In the genomic region with DNA sequence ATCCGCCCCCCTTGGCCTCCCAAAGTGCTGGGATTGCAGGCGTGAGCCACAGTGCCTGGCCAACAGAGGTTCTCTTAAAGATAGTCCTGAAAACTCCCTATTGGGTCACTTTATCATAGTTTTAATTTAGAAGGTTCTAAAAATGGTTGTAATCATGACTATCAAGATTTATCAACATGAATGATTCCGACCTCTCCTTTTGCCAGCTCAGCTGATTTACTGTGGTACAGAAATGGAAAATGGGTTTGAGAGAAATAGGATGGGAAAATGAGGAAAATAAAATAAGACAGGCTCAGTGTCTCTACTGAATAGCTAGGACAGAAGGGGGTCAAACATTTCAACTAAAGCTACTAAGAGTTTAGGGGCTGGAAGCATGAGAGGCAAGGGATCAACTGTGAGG, we compare ENCODE assay signal across 20 cellular contexts.
"Had no signal": no experiment of that assay in that cellular context is flagged by ENCODE, and none has a peak within 500 bp of the region (broad histone marks: within the 10 kb centered on the region; RNA-seq: fewer than 3 reads in every experiment).

No MANE protein-coding gene starts in this region.

- DNase-seq: activated CD4-positive, alpha-beta T cell treated with anti-CD3 and anti-CD28 coated beads, Interleukin-2, amount 50 U/mL, for 1 hour; activated CD8-positive, alpha-beta memory T cell treated with anti-CD3 and anti-CD28 coated beads, Interleukin-2, amount 10 ng/mL, durations not matched to agents 7 days and 5 days; activated CD8-positive, alpha-beta T cell treated with anti-CD3 and anti-CD28 coated beads for 36 hours; activated effector memory CD4-positive, alpha-beta T cell treated with anti-CD3 and anti-CD28 coated beads, Interleukin-2, amount 50 U/mL, for 16 hours; activated naive CD4-positive, alpha-beta T cell treated with anti-CD3 and anti-CD28 coated beads for 36 hours; activated T-cell treated with anti-CD3 and anti-CD28 coated beads for 4 hours; central memory CD4-positive, alpha-beta T cell; foreskin keratinocyte; heart right ventricle; pancreas; psoas muscle; stimulated activated CD4-positive, alpha-beta T cell treated with anti-CD3 and anti-CD28 coated beads, Interleukin-1b, Interleukin-23, amount 100 ng/mL, for 48 hours; stimulated activated naive CD4-positive, alpha-beta T cell treated with Interleukin-2 at 50 U/mL for 16 hours; T-helper 2 cell had no signal

- H3K9me3 ChIP-seq: breast epithelium, esophagus muscularis mucosa, heart right ventricle, pancreas, psoas muscle, tibial nerve had no signal

- H3K4me1 ChIP-seq: breast epithelium, esophagus muscularis mucosa, foreskin keratinocyte, psoas muscle, tibial nerve had no signal

- H3K4me3 ChIP-seq: breast epithelium, esophagus muscularis mucosa, heart right ventricle, pancreas, psoas muscle, smooth muscle cell, tibial nerve had no signal

- H3K27me3 Mint-ChIP-seq: activated CD8-positive, alpha-beta memory T cell treated with anti-CD3 and anti-CD28 coated beads, Interleukin-2, amount 10 ng/mL, durations not matched to agents 7 days and 5 days; activated CD8-positive, alpha-beta T cell treated with anti-CD3 and anti-CD28 coated beads for 36 hours; natural killer cell treated with Interleukin-12 subunit alpha and Interleukin-12 subunit beta and Interleukin-15 and Interleukin-18, amount 100 ng/mL, for 72 hours had no signal

- H3K4me1 Mint-ChIP-seq: activated CD8-positive, alpha-beta memory T cell treated with anti-CD3 and anti-CD28 coated beads, Interleukin-2, amount 10 ng/mL, durations not matched to agents 7 days and 5 days had no signal

- H3K27me3 ChIP-seq: breast epithelium, esophagus muscularis mucosa, foreskin keratinocyte, heart right ventricle, pancreas, tibial nerve had no signal

- H3K4me3 Mint-ChIP-seq: activated CD8-positive, alpha-beta memory T cell treated with anti-CD3 and anti-CD28 coated beads, Interleukin-2, amount 10 ng/mL, durations not matched to agents 7 days and 5 days; activated CD8-positive, alpha-beta T cell treated with anti-CD3 and anti-CD28 coated beads for 36 hours; activated naive CD4-positive, alpha-beta T cell treated with anti-CD3 and anti-CD28 coated beads for 36 hours; activated T-helper 1 cell treated with anti-CD3 and anti-CD28 coated beads, Interleukin-12 subunit alpha, Interleukin-12 subunit beta, Interleukin-2, Interleukin-4 antibody, amounts not matched to agents 30 ng/mL and 10 ng/mL and 1 ng/mL, durations not matched to agents 14 hours and 24 hours and 36 hours; natural killer cell treated with Interleukin-12 subunit alpha and Interleukin-12 subunit beta and Interleukin-15 and Interleukin-18, amount 100 ng/mL, for 72 hours had no signal

- H3K27ac Mint-ChIP-seq: activated CD8-positive, alpha-beta memory T cell treated with anti-CD3 and anti-CD28 coated beads, Interleukin-2, amount 10 ng/mL, durations not matched to agents 7 days and 5 days; activated CD8-positive, alpha-beta T cell treated with anti-CD3 and anti-CD28 coated beads for 36 hours; activated naive CD4-positive, alpha-beta T cell treated with anti-CD3 and anti-CD28 coated beads for 36 hours; activated T-helper 1 cell treated with anti-CD3 and anti-CD28 coated beads, Interleukin-12 subunit alpha, Interleukin-12 subunit beta, Interleukin-2, Interleukin-4 antibody, amounts not matched to agents 30 ng/mL and 10 ng/mL and 1 ng/mL, durations not matched to agents 14 hours and 24 hours and 36 hours; natural killer cell treated with Interleukin-12 subunit alpha and Interleukin-12 subunit beta and Interleukin-15 and Interleukin-18, amount 100 ng/mL, for 72 hours had no signal

- ATAC-seq: activated CD8-positive, alpha-beta memory T cell treated with anti-CD3 and anti-CD28 coated beads, Interleukin-2, amount 10 ng/mL, durations not matched to agents 7 days and 5 days; activated CD8-positive, alpha-beta T cell treated with anti-CD3 and anti-CD28 coated beads for 36 hours; foreskin keratinocyte; heart right ventricle; natural killer cell treated with Interleukin-12 subunit alpha and Interleukin-12 subunit beta and Interleukin-15 and Interleukin-18, amount 100 ng/mL, for 72 hours; pancreas; psoas muscle had no signal

- H3K9me3 Mint-ChIP-seq: activated CD8-positive, alpha-beta T cell treated with anti-CD3 and anti-CD28 coated beads for 36 hours; activated naive CD4-positive, alpha-beta T cell treated with anti-CD3 and anti-CD28 coated beads for 36 hours; activated T-helper 1 cell treated with anti-CD3 and anti-CD28 coated beads, Interleukin-12 subunit alpha, Interleukin-12 subunit beta, Interleukin-2, Interleukin-4 antibody, amounts not matched to agents 30 ng/mL and 10 ng/mL and 1 ng/mL, durations not matched to agents 14 hours and 24 hours and 36 hours; natural killer cell treated with Interleukin-12 subunit alpha and Interleukin-12 subunit beta and Interleukin-15 and Interleukin-18, amount 100 ng/mL, for 72 hours had no signal

- H3K36me3 ChIP-seq: breast epithelium had no signal

- H3K36me3 Mint-ChIP-seq: activated CD8-positive, alpha-beta memory T cell treated with anti-CD3 and anti-CD28 coated beads, Interleukin-2, amount 10 ng/mL, durations not matched to agents 7 days and 5 days; natural killer cell treated with Interleukin-12 subunit alpha and Interleukin-12 subunit beta and Interleukin-15 and Interleukin-18, amount 100 ng/mL, for 72 hours had no signal
